In genomic region chr21:36867506-36867905, GRCh38 we compare ENCODE assay signal across 19 cellular contexts.
DNase-seq lines count a peak whose midpoint lies in the region; ATAC-seq and TF ChIP-seq lines count a peak whose summit lies in the region.
"Had no signal": no experiment of that assay in that cellular context is flagged by ENCODE, and none has a peak within 500 bp of the region (broad histone marks: within the 10 kb centered on the region; RNA-seq: fewer than 3 reads in every experiment).

No MANE protein-coding gene starts in this region.

- TF ChIP-seq CTCF in esophagus muscularis mucosa (IDR thresholded peaks at IDR 0.05) = no peak
- TF ChIP-seq CTCF in psoas muscle (IDR thresholded peaks at IDR 0.05) = no peak
- TF ChIP-seq CTCF in prostate gland (IDR thresholded peaks at IDR 0.05) = no peak

- no peak overlapping the region for H3K4me3 ChIP-seq in esophagus muscularis mucosa
- H3K4me3 ChIP-seq in psoas muscle = no peak overlapping the region
- no peak overlapping the region for H3K4me3 ChIP-seq in prostate gland
- H3K4me3 ChIP-seq: A549 had no signal

- TF ChIP-seq EP300 in esophagus muscularis mucosa (IDR thresholded peaks at IDR 0.05) = no peak

- peak overlapping the region; percentile 7 for H3K27ac Mint-ChIP-seq in activated CD4-positive, alpha-beta T cell treated with anti-CD3 and anti-CD28 coated beads, Interleukin-2, amount 10 ng/mL, durations not matched to agents 7 days and 5 days
- H3K27ac Mint-ChIP-seq: CD8-positive, alpha-beta T cell; HFFc6 had no signal

- ATAC-seq in psoas muscle = peak in 3 of 4 donors; percentile 48 to 79 (median 65)
- ATAC-seq in activated T-cell treated with anti-CD3 and anti-CD28 coated beads, Interleukin-2, amount 50 U/mL, for 4 hours = no peak
- ATAC-seq: A549; CD8-positive, alpha-beta T cell; HCT116 had no signal

- no peak overlapping the region for H3K27ac ChIP-seq in esophagus muscularis mucosa (replicated peaks in 1 of 4)
- no peak overlapping the region for H3K27ac ChIP-seq in psoas muscle
- no peak overlapping the region for H3K27ac ChIP-seq in prostate gland
- H3K27ac ChIP-seq: 22Rv1, HL-60 had no signal

- TF ChIP-seq POLR2A in esophagus muscularis mucosa (IDR thresholded peaks at IDR 0.05; ENCODE audit: low read depth) (no peak), prostate gland (IDR thresholded peaks at IDR 0.05) (no peak)

- H3K9me3 ChIP-seq in esophagus muscularis mucosa (no peaks in the 10 kb centered on the region), psoas muscle (no peaks in the 10 kb centered on the region), prostate gland (no peaks in the 10 kb centered on the region)
- H3K9me3 ChIP-seq: A549 had no signal

- peaks cover 11% of the 10 kb centered on the region for H3K4me1 Mint-ChIP-seq in activated CD4-positive, alpha-beta T cell treated with anti-CD3 and anti-CD28 coated beads, Interleukin-2, amount 10 ng/mL, durations not matched to agents 7 days and 5 days
- peaks cover 4% of the 10 kb centered on the region for H3K4me1 Mint-ChIP-seq in activated T-cell treated with anti-CD3 and anti-CD28 coated beads, Interleukin-2, amount 50 U/mL, for 4 hours (ENCODE audit: low read depth)

- no peaks in the 10 kb centered on the region for H3K27me3 ChIP-seq in esophagus muscularis mucosa
- H3K27me3 ChIP-seq in psoas muscle (ENCODE audit: insufficient read depth in 3 of 3, low read length in 2 of 3) = no peaks in the 10 kb centered on the region
- H3K27me3 ChIP-seq in prostate gland (replicated peaks; ENCODE audit: insufficient read depth) = no peaks in the 10 kb centered on the region

- peaks cover 0 to 8% (median 0%) of the 10 kb centered on the region in 4 donors for H3K4me1 ChIP-seq in esophagus muscularis mucosa
- no peaks in the 10 kb centered on the region for H3K4me1 ChIP-seq in psoas muscle
- no peaks in the 10 kb centered on the region for H3K4me1 ChIP-seq in prostate gland (replicated peaks)

- 78% methylated on average over 4 of the region's 4 CpGs for WGBS in esophagus muscularis mucosa
- WGBS in psoas muscle, 3 donors = 22 to 60% (median 34%) methylated on average over 4 of the region's 4 CpGs
- 78% methylated on average over 4 of the region's 4 CpGs for WGBS in prostate gland

- H3K4me3 Mint-ChIP-seq in activated CD4-positive, alpha-beta T cell treated with anti-CD3 and anti-CD28 coated beads, Interleukin-2, amount 10 ng/mL, durations not matched to agents 7 days and 5 days = no peak overlapping the region
- no peak overlapping the region for H3K4me3 Mint-ChIP-seq in activated T-cell treated with anti-CD3 and anti-CD28 coated beads, Interleukin-2, amount 50 U/mL, for 4 hours
- H3K4me3 Mint-ChIP-seq: CD8-positive, alpha-beta T cell; HFFc6 had no signal

- DNase-seq in activated CD4-positive, alpha-beta T cell treated with anti-CD3 and anti-CD28 coated beads, Interleukin-2, amount 10 ng/mL, durations not matched to agents 7 days and 5 days = no peak
- DNase-seq in activated CD4-positive, alpha-beta T cell treated with anti-CD3 and anti-CD28 coated beads, Interleukin-2, amount 50 U/mL, for 4 hours = no peak
- peak; percentile 62 for DNase-seq in esophagus muscularis mucosa (ENCODE audit: extremely low spot score)
- DNase-seq in psoas muscle = no peak
- DNase-seq in activated T-cell treated with anti-CD3 and anti-CD28 coated beads, Interleukin-2, amount 50 U/mL, for 4 hours = no peak
- DNase-seq in NCI-H1105 treated with DMSO at 0.1 percent for 48 hours (lab: John Stamatoyannopoulos, UW) = no peak
- DNase-seq in prostate gland (ENCODE audit: low spot score) = no peak
- DNase-seq: AML-193; Calu3; CD8-positive, alpha-beta T cell; DMS79 treated with DMSO at 0.1 percent for 48 hours; GF-D8; GOT3; H7; HFFc6 had no signal

- CTCF ChIA-PET in activated CD4-positive, alpha-beta T cell treated with anti-CD3 and anti-CD28 coated beads, Interleukin-2, amount 10 ng/mL, durations not matched to agents 7 days and 5 days (lab: Charles Lee) = interaction anchor here (0.7 kb wide), 1 partner anchor 10 kb away, joined by 3 read pairs; no protein-coding TSS in a partner anchor

- no peaks in the 10 kb centered on the region for H3K36me3 Mint-ChIP-seq in activated CD4-positive, alpha-beta T cell treated with anti-CD3 and anti-CD28 coated beads, Interleukin-2, amount 10 ng/mL, durations not matched to agents 7 days and 5 days (ENCODE audit: low read depth)
- H3K36me3 Mint-ChIP-seq in activated T-cell treated with anti-CD3 and anti-CD28 coated beads, Interleukin-2, amount 50 U/mL, for 4 hours (ENCODE audit: insufficient read depth) = peaks cover 2% of the 10 kb centered on the region

- intact Hi-C loops in esophagus muscularis mucosa (cut with DNase I) = no loop called here
- intact Hi-C loops in psoas muscle (cut with DNase I) = no loop called here
- intact Hi-C loops in prostate gland (cut with DNase I) = no loop called here

- POLR2A ChIA-PET in activated CD4-positive, alpha-beta T cell treated with anti-CD3 and anti-CD28 coated beads, Interleukin-2, amount 10 ng/mL, durations not matched to agents 7 days and 5 days (lab: Charles Lee) = no interaction called here

- no peaks in the 10 kb centered on the region for H3K9me3 Mint-ChIP-seq in activated CD4-positive, alpha-beta T cell treated with anti-CD3 and anti-CD28 coated beads, Interleukin-2, amount 10 ng/mL, durations not matched to agents 7 days and 5 days
- H3K9me3 Mint-ChIP-seq in activated T-cell treated with anti-CD3 and anti-CD28 coated beads, Interleukin-2, amount 50 U/mL, for 4 hours = no peaks in the 10 kb centered on the region
- H3K9me3 Mint-ChIP-seq: CD8-positive, alpha-beta T cell; HFFc6 had no signal

- H3K36me3 ChIP-seq in esophagus muscularis mucosa (no peaks in the 10 kb centered on the region), psoas muscle (ENCODE audit: insufficient read depth in 1 of 2, low read depth in 1 of 2) (no peaks in the 10 kb centered on the region), prostate gland (no peaks in the 10 kb centered on the region)

- H3K27me3 Mint-ChIP-seq in activated CD4-positive, alpha-beta T cell treated with anti-CD3 and anti-CD28 coated beads, Interleukin-2, amount 10 ng/mL, durations not matched to agents 7 days and 5 days = no peaks in the 10 kb centered on the region
- H3K27me3 Mint-ChIP-seq in activated T-cell treated with anti-CD3 and anti-CD28 coated beads, Interleukin-2, amount 50 U/mL, for 4 hours (ENCODE audit: low read depth) = no peaks in the 10 kb centered on the region

Comparison
In these comparisons a context has a peak if more than half of its experiments do, and no peak if none do; other contexts are left out.
1. ATAC-seq: peak in psoas muscle (3 of 4); none in activated T-cell treated with anti-CD3 and anti-CD28 coated beads, Interleukin-2, amount 50 U/mL, for 4 hours (0 of 2).